ENCODE assay signal across 8 cellular contexts in genomic region chr7:923108-924041, GRCh38. TPM values are rescaled to one million over a fixed set of nuclear protein-coding genes. Genes with fewer than 3 reads are reported as not detected.
DNase-seq lines count a peak whose midpoint lies in the region; ATAC-seq and TF ChIP-seq lines count a peak whose summit lies in the region.

No MANE protein-coding gene starts in this region.

- H3K9me3 ChIP-seq in body of pancreas (no peaks in the 10 kb centered on the region), vagina (no peaks in the 10 kb centered on the region)

- H3K9me3 Mint-ChIP-seq in mesothelial cell of epicardium: no peaks in the 10 kb centered on the region

- DNase-seq in COR-L47 (lab: John Stamatoyannopoulos, UW): peak; percentile 33
- peak; percentile 50 for DNase-seq in HK-2 (ENCODE audit: unreplicated experiment)
- DNase-seq in UCSD-AML1 (lab: John Stamatoyannopoulos, UW; ENCODE audit: unreplicated experiment): peak; percentile 83
- peak; percentile 24 to 79 (median 36) for DNase-seq in body of pancreas
- DNase-seq in mesothelial cell of epicardium (ENCODE audit: low spot score in 2 of 2, unreplicated experiment in 2 of 2): peak; percentile 21 to 52
- DNase-seq in stimulated activated CD8-positive, alpha-beta memory T cell treated with anti-CD3 and anti-CD28 coated beads, Interleukin-7, amount 100 ng/mL, for 48 hours (ENCODE audit: extremely low read depth in 1 of 2, low read depth in 1 of 2): peak; percentile 88 to 96
- DNase-seq in vagina (ENCODE audit: extremely low spot score in 2 of 2): no peak

- ATAC-seq in GM19463 (IDR thresholded peaks at IDR 0.05; ENCODE audit: unreplicated experiment) (peak; percentile 80), body of pancreas (peak; percentile 33)

- H3K4me1 Mint-ChIP-seq in mesothelial cell of epicardium: peaks cover 4% of the 10 kb centered on the region

- no peaks in the 10 kb centered on the region for H3K27me3 Mint-ChIP-seq in mesothelial cell of epicardium (ENCODE audit: low read depth)

- H3K4me3 ChIP-seq in body of pancreas (no peak overlapping the region), vagina (peak overlapping the region in 1 of 2 donors; percentile 16)

- H3K36me3 ChIP-seq in body of pancreas (replicated peaks in 1 of 2; ENCODE audit: insufficient read depth in 1 of 2, low read depth in 2 of 2): no peaks in the 10 kb centered on the region
- H3K36me3 ChIP-seq in vagina: no peaks in the 10 kb centered on the region

- H3K4me1 ChIP-seq in body of pancreas (no peaks in the 10 kb centered on the region), vagina (peaks cover 3% of the 10 kb centered on the region)

- no peak overlapping the region for H3K27ac Mint-ChIP-seq in mesothelial cell of epicardium

- H3K27me3 ChIP-seq in body of pancreas (no peaks in the 10 kb centered on the region), vagina (no peaks in the 10 kb centered on the region)

- no peaks in the 10 kb centered on the region for H3K36me3 Mint-ChIP-seq in mesothelial cell of epicardium

- H3K27ac ChIP-seq in body of pancreas (peak overlapping the region in 1 of 4 donors; percentile 62), vagina (no peak overlapping the region)

- no peak overlapping the region for H3K4me3 Mint-ChIP-seq in mesothelial cell of epicardium

- 72 to 75% methylated on average over 11 to 38 of the region's 40 CpGs for WGBS in body of pancreas, 2 donors

- no peak for TF ChIP-seq CTCF in body of pancreas (IDR thresholded peaks at IDR 0.05)
- no peak for TF ChIP-seq CTCF in mesothelial cell of epicardium (IDR thresholded peaks at IDR 0.05; ENCODE audit: unreplicated experiment)
- no peak for TF ChIP-seq CTCF in vagina (IDR thresholded peaks at IDR 0.05)

- TF ChIP-seq POLR2A in body of pancreas (IDR thresholded peaks at IDR 0.05) (peak in 1 of 3 donors; percentile 12), vagina (IDR thresholded peaks at IDR 0.05) (no peak)

- intact Hi-C loops in body of pancreas (cut with DNase I): no loop called here
- intact Hi-C loops in vagina (cut with DNase I): no loop called here

RNA-seq across cellular contexts. Expression of gene ADAP1, which starts 31.1 kb away (rescaled TPM):
- total RNA-seq in body of pancreas (10 to 100 TPM; 19.7 to 19.8 TPM), mesothelial cell of epicardium (2.9 to 5.3 TPM (median 4.0 TPM) in 3 replicates), vagina (4.2 TPM)

RNA-seq across cellular contexts. Expression of gene GET4, which starts 47.0 kb away (rescaled TPM):
- total RNA-seq in body of pancreas (10 to 100 TPM; 34.8 to 42.2 TPM), mesothelial cell of epicardium (67.9 to 77.6 TPM (median 72.2 TPM) in 3 replicates), vagina (35.8 TPM)

RNA-seq across cellular contexts. Expression of gene COX19, which starts 52.0 kb away (rescaled TPM):
- total RNA-seq in body of pancreas: 10 to 100 TPM in 1 of 2 donors, 1 to 10 TPM in 1; 9.6 to 25.1 TPM
- total RNA-seq in mesothelial cell of epicardium: 19.2 to 22.0 TPM (median 20.2 TPM) in 3 replicates
- 10.8 TPM for total RNA-seq in vagina

RNA-seq across cellular contexts. Expression of gene CYP2W1, which starts 59.6 kb away (rescaled TPM):
- total RNA-seq in body of pancreas (not detected), mesothelial cell of epicardium (5.6 to 6.2 TPM (median 5.8 TPM) in 3 replicates), vagina (2.0 TPM)

Comparison
In these comparisons a context has a peak if more than half of its experiments do, and no peak if none do; other contexts are left out.
1. DNase-seq: peak in COR-L47 (single experiment), HK-2 (single experiment), UCSD-AML1 (single experiment), body of pancreas (4 of 4), mesothelial cell of epicardium (2 of 2) and stimulated activated CD8-positive, alpha-beta memory T cell treated with anti-CD3 and anti-CD28 coated beads, Interleukin-7, amount 100 ng/mL, for 48 hours (2 of 2); none in vagina (0 of 2).